ENCODE assay signal across 20 cellular contexts in the genomic region with DNA sequence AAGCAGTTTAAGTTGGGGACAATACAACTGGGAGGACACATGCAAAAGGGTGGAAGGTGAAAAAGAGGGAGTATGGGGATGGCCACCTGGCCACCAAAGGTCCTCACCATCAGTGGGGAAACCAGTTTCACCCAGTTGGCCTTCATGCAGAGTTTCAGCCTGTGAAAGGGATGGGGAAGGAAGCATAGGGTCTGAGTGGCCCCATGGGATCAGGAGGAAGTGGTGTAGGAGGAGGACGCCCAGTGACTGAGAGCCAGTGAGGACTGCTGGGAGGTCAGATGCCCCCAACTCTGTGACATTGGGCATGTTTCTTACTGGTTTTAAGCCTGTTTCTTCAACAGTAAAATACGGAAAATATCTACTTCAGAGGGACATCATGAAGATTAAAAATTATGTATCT. TPM values are rescaled to one million over a fixed set of nuclear protein-coding genes. Genes with fewer than 3 reads are reported as not detected.
DNase-seq lines count a peak whose midpoint lies in the region; ATAC-seq and TF ChIP-seq lines count a peak whose summit lies in the region.
"Had no signal": no experiment of that assay in that cellular context is flagged by ENCODE, and none has a peak within 500 bp of the region (broad histone marks: within the 10 kb centered on the region; RNA-seq: fewer than 3 reads in every experiment).

No MANE protein-coding gene starts in this region.

- H4K20me1 ChIP-seq in Loucy (ENCODE audit: insufficient read depth, low read length, poor library complexity, severe bottlenecking) = no peaks in the 10 kb centered on the region

- H3K9me3 Mint-ChIP-seq in stimulated activated effector memory CD8-positive, alpha-beta T cell treated with anti-CD3 and anti-CD28 coated beads, Interleukin-12 subunit alpha, Interleukin-12 subunit beta, amount 100 ng/mL, for 72 hours = no peaks in the 10 kb centered on the region
- H3K9me3 Mint-ChIP-seq: dendritic cell treated with granulocyte-macrophage colony-stimulating factor and Interleukin-4, amounts not matched to agents 40 ng/mL and 50 ng/mL, for 4 days had no signal

- peak overlapping the region; percentile 32 for H3K4me3 ChIP-seq in Loucy (ENCODE audit: low read length, poor library complexity, severe bottlenecking)
- H3K4me3 ChIP-seq: prostate gland, suprapubic skin, vagina had no signal

- no peaks in the 10 kb centered on the region for H3K79me2 ChIP-seq in Loucy (ENCODE audit: insufficient read depth, low read length)

- no peak overlapping the region for H3K9ac ChIP-seq in Loucy (ENCODE audit: low read depth, low read length, poor library complexity, severe bottlenecking)

- peaks cover 25% of the 10 kb centered on the region for H3K4me1 ChIP-seq in Loucy (ENCODE audit: insufficient read depth, low read length, poor library complexity, severe bottlenecking)
- H3K4me1 ChIP-seq: prostate gland, suprapubic skin, vagina had no signal

- no peaks in the 10 kb centered on the region for H3K27me3 ChIP-seq in Loucy (ENCODE audit: insufficient read depth, low read length, poor library complexity, severe bottlenecking)
- H3K27me3 ChIP-seq: suprapubic skin, vagina had no signal

- H3K27ac Mint-ChIP-seq in stimulated activated effector memory CD8-positive, alpha-beta T cell treated with anti-CD3 and anti-CD28 coated beads, Interleukin-12 subunit alpha, Interleukin-12 subunit beta, amount 100 ng/mL, for 72 hours = peak overlapping the region; percentile 2
- H3K27ac Mint-ChIP-seq: activated CD8-positive, alpha-beta memory T cell treated with anti-CD3 and anti-CD28 coated beads, Interleukin-2, amount 10 ng/mL, durations not matched to agents 7 days and 5 days; dendritic cell treated with granulocyte-macrophage colony-stimulating factor and Interleukin-4, amounts not matched to agents 40 ng/mL and 50 ng/mL, for 4 days had no signal

- TF ChIP-seq CTCF in Loucy (conservative IDR thresholded peaks at IDR 0.05; ENCODE audit: low read length) = no peak

- no peaks in the 10 kb centered on the region for H3K9me3 ChIP-seq in Loucy (ENCODE audit: insufficient read depth, low read depth, low read length)
- H3K9me3 ChIP-seq: prostate gland, suprapubic skin, vagina had no signal

- no peak overlapping the region for H3K4me3 Mint-ChIP-seq in stimulated activated effector memory CD8-positive, alpha-beta T cell treated with anti-CD3 and anti-CD28 coated beads, Interleukin-12 subunit alpha, Interleukin-12 subunit beta, amount 100 ng/mL, for 72 hours
- H3K4me3 Mint-ChIP-seq: activated CD8-positive, alpha-beta memory T cell treated with anti-CD3 and anti-CD28 coated beads, Interleukin-2, amount 10 ng/mL, durations not matched to agents 7 days and 5 days; dendritic cell treated with granulocyte-macrophage colony-stimulating factor and Interleukin-4, amounts not matched to agents 40 ng/mL and 50 ng/mL, for 4 days had no signal

- DNase-seq in left ventricle myocardium superior = no peak
- DNase-seq in cardiac septum (ENCODE audit: low spot score) = no peak
- DNase-seq in UCSD-AML1 (lab: John Stamatoyannopoulos, UW; ENCODE audit: unreplicated experiment) = peak; percentile 40
- DNase-seq in stimulated activated effector memory CD8-positive, alpha-beta T cell treated with anti-CD3 and anti-CD28 coated beads, Interleukin-12 subunit alpha, Interleukin-12 subunit beta, amount 100 ng/mL, for 72 hours (ENCODE audit: low spot score in 2 of 2) = no peak
- no peak for DNase-seq in DMS53 treated with DMSO at 0.1 percent for 48 hours (lab: John Stamatoyannopoulos, UW; ENCODE audit: unreplicated experiment)
- no peak for DNase-seq in DMS53 (lab: John Stamatoyannopoulos, UW)
- DNase-seq: activated CD4-positive, alpha-beta T cell treated with anti-CD3 and anti-CD28 coated beads for 48 hours; activated CD8-positive, alpha-beta memory T cell treated with anti-CD3 and anti-CD28 coated beads, Interleukin-2, amount 10 ng/mL, durations not matched to agents 7 days and 5 days; activated naive CD4-positive, alpha-beta T cell treated with anti-CD3 and anti-CD28 coated beads, Interleukin-2, amount 50 U/mL, for 16 hours; DMS79 treated with DMSO at 0.1 percent for 48 hours; left colon; NCI-H1417 treated with DMSO at 0.1 percent for 48 hours; NCI-H524 treated with DMSO at 0.1 percent for 48 hours had no signal

- peak; percentile 43 for ATAC-seq in left ventricle myocardium superior
- no peak for ATAC-seq in stimulated activated effector memory CD8-positive, alpha-beta T cell treated with anti-CD3 and anti-CD28 coated beads, Interleukin-12 subunit alpha, Interleukin-12 subunit beta, amount 100 ng/mL, for 72 hours
- no peak for ATAC-seq in GM19035 (IDR thresholded peaks at IDR 0.05; ENCODE audit: unreplicated experiment)
- ATAC-seq: left colon had no signal

- peaks cover 18% of the 10 kb centered on the region for H3K4me1 Mint-ChIP-seq in stimulated activated effector memory CD8-positive, alpha-beta T cell treated with anti-CD3 and anti-CD28 coated beads, Interleukin-12 subunit alpha, Interleukin-12 subunit beta, amount 100 ng/mL, for 72 hours

- H3K9me2 ChIP-seq in Loucy (replicated peaks; ENCODE audit: low read depth, low read length) = no peaks in the 10 kb centered on the region

- peak overlapping the region; percentile 49 for H3K4me2 ChIP-seq in Loucy (ENCODE audit: low read depth, low read length, poor library complexity, severe bottlenecking)

- H3K36me3 ChIP-seq in Loucy (ENCODE audit: insufficient read depth, low read length) = no peaks in the 10 kb centered on the region
- H3K36me3 ChIP-seq: prostate gland, suprapubic skin, vagina had no signal

- intact Hi-C loops in left ventricle myocardium superior (cut with micrococcal nuclease) = no loop called here
- intact Hi-C loops in cardiac septum (cut with DNase I) = no loop called here

- H3F3A ChIP-seq in Loucy (ENCODE audit: low read depth) = no peaks in the 10 kb centered on the region

- H2AFZ ChIP-seq in Loucy (ENCODE audit: low read length) = peak overlapping the region; percentile 68

- H3K36me3 Mint-ChIP-seq in stimulated activated effector memory CD8-positive, alpha-beta T cell treated with anti-CD3 and anti-CD28 coated beads, Interleukin-12 subunit alpha, Interleukin-12 subunit beta, amount 100 ng/mL, for 72 hours = peaks cover 11% of the 10 kb centered on the region

RNA-seq across cellular contexts. Expression of gene BCL2A1, which starts 16.3 kb away (rescaled TPM):
- 0.55 TPM for total RNA-seq in left ventricle myocardium superior
- total RNA-seq in cardiac septum = 1.1 TPM
- total RNA-seq: endothelial cell of umbilical vein had no signal

RNA-seq across cellular contexts. Expression of gene MTHFS, which starts 57.8 kb away (rescaled TPM):
- total RNA-seq in left ventricle myocardium superior = 16.1 TPM
- 16.7 TPM for total RNA-seq in cardiac septum
